In the genomic region with DNA sequence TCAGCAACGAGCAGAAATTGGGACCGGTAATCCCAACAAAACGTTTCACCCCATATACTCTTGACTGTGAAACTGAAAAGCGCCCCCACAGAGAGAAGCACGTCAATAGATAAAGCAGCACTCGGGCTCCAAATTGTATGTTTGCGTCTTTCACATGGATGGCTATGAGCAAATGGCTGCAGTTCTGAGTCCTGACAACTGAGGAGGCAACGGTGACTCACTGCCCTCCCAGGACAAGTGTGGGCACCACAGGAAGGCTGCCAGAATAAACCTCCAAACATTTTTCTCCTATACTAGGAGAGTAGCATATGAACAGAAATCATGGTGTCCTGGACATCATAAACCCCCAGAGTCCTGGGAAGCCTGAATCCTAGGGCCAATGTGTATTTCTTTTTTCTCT, we compare ENCODE assay signal across 10 cellular contexts. TPM values are rescaled to one million over a fixed set of nuclear protein-coding genes. Genes with fewer than 3 reads are reported as not detected.
DNase-seq lines count a peak whose midpoint lies in the region; ATAC-seq, FAIRE-seq and TF ChIP-seq lines count a peak whose summit lies in the region.
"Had no signal": no experiment of that assay in that cellular context is flagged by ENCODE, and none has a peak within 500 bp of the region (broad histone marks: within the 10 kb centered on the region; RNA-seq: fewer than 3 reads in every experiment).

No MANE protein-coding gene starts in this region.

- H3K9ac ChIP-seq in fibroblast of lung (ENCODE audit: insufficient read depth, low read length) = no peak overlapping the region

- POLR2A ChIA-PET in MCF 10A (lab: Yijun Ruan, JAX) = no interaction called here
- POLR2A ChIA-PET in WTC11 (lab: Charles Lee) = interaction anchor here (0.6 kb wide), 1 partner anchor 625 kb away, joined by 5 read pairs; no protein-coding TSS in a partner anchor

- no peak for TF ChIP-seq CTCF in MCF 10A (IDR thresholded peaks at IDR 0.05; ENCODE audit: unreplicated experiment)
- TF ChIP-seq CTCF in breast epithelium (IDR thresholded peaks at IDR 0.05) = no peak
- no peak for TF ChIP-seq CTCF in WTC11 (IDR thresholded peaks at IDR 0.05)
- TF ChIP-seq CTCF in fibroblast of lung (conservative IDR thresholded peaks at IDR 0.05 in 1 of 2, IDR thresholded peaks at IDR 0.05 in 1 of 2; ENCODE audit: low read depth in 1 of 2, low read length in 2 of 2) = no peak
- TF ChIP-seq CTCF in esophagus squamous epithelium (IDR thresholded peaks at IDR 0.05) = no peak

- H3K4me1 Mint-ChIP-seq in MCF 10A (ENCODE audit: insufficient read depth, unreplicated experiment) (peaks cover 7% of the 10 kb centered on the region), WTC11 (peaks cover 74% of the 10 kb centered on the region)

- H3K9me3 Mint-ChIP-seq in MCF 10A (ENCODE audit: unreplicated experiment) = no peaks in the 10 kb centered on the region
- H3K9me3 Mint-ChIP-seq in WTC11 = no peaks in the 10 kb centered on the region

- H3K79me2 ChIP-seq in fibroblast of lung (ENCODE audit: control insufficient read depth, insufficient read depth, low read length) = no peaks in the 10 kb centered on the region

- H3K4me3 Mint-ChIP-seq in MCF 10A (ENCODE audit: unreplicated experiment) (no peak overlapping the region), WTC11 (no peak overlapping the region)

- intact Hi-C loops in MCF 10A (cut with micrococcal nuclease) (no loop called here), breast epithelium (cut with DNase I; ENCODE audit: low total_unique reads) (no loop called here), esophagus squamous epithelium (cut with DNase I) (no loop called here)

- CTCF ChIA-PET in MCF 10A (lab: Yijun Ruan, JAX) (interaction anchor here (0.6 kb wide), 1 partner anchor 1741 kb away, joined by 5 read pairs; no protein-coding TSS in a partner anchor), WTC11 (lab: Charles Lee) (interaction anchor here (1.2 to 3.6 kb wide), 4 partner anchors 32 to 88 kb away, joined by 3 to 14 read pairs (median 7); no protein-coding TSS in a partner anchor)

- H3K27ac Mint-ChIP-seq in MCF 10A (ENCODE audit: low read depth, unreplicated experiment) = no peak overlapping the region
- H3K27ac Mint-ChIP-seq in WTC11 = no peak overlapping the region; the same call in 1 of the 2 replicates

- ATAC-seq in WTC11 = 0 out of 2 replicates have a peak, but pooled peaks have one; percentile 14
- peak; percentile 38 for ATAC-seq in stimulated activated naive CD8-positive, alpha-beta T cell treated with anti-CD3 and anti-CD28 coated beads, Interleukin-15, Interleukin-2, amounts not matched to agents 100 U/mL and 50 U/mL, for 24 hours
- ATAC-seq in GM18498 (IDR thresholded peaks at IDR 0.05; ENCODE audit: unreplicated experiment) = no peak

- no peaks in the 10 kb centered on the region for H4K20me1 ChIP-seq in fibroblast of lung (ENCODE audit: control insufficient read depth, extremely low read depth, insufficient read depth, low read length)

- H3K4me1 ChIP-seq in breast epithelium (no peaks in the 10 kb centered on the region), fibroblast of lung (ENCODE audit: control insufficient read depth, extremely low read depth, insufficient read depth, low read length) (no peaks in the 10 kb centered on the region), esophagus squamous epithelium (peaks cover 0 to 45% (median 0%) of the 10 kb centered on the region in 3 donors)

- H3K36me3 Mint-ChIP-seq in MCF 10A (ENCODE audit: insufficient read depth, unreplicated experiment) = no peaks in the 10 kb centered on the region
- peaks cover 8% of the 10 kb centered on the region; the same call in 1 of the 2 replicates for H3K36me3 Mint-ChIP-seq in WTC11

- H3K27me3 ChIP-seq in breast epithelium = no peaks in the 10 kb centered on the region
- H3K27me3 ChIP-seq in fibroblast of lung (ENCODE audit: control insufficient read depth, insufficient read depth, low read length) = no peaks in the 10 kb centered on the region
- H3K27me3 ChIP-seq in esophagus squamous epithelium = no peaks in the 10 kb centered on the region

- WGBS in esophagus squamous epithelium, 2 donors = 67 to 71% methylated on average over 8 of the region's 8 CpGs

- TF ChIP-seq POLR2A in breast epithelium (IDR thresholded peaks at IDR 0.05) = no peak
- TF ChIP-seq POLR2A in esophagus squamous epithelium (IDR thresholded peaks at IDR 0.05) = no peak

- H2AFZ ChIP-seq in fibroblast of lung (ENCODE audit: low read length) = no peak overlapping the region

- BruUV-seq in MCF 10A (replicated peaks; lab: Mats Ljungman, UMichigan) = no TSS peak

- DNase-seq in MCF 10A (ENCODE audit: unreplicated experiment) = peak; percentile 82
- no peak for DNase-seq in breast epithelium (ENCODE audit: low spot score in 2 of 2)
- no peak for DNase-seq in WTC11 (ENCODE audit: low spot score)
- DNase-seq in fibroblast of lung (ENCODE audit: low read depth in 2 of 2) = peak; percentile 41 to 87
- DNase-seq in stimulated activated naive CD8-positive, alpha-beta T cell treated with anti-CD3 and anti-CD28 coated beads, Interleukin-15, Interleukin-2, amounts not matched to agents 100 U/mL and 50 U/mL, for 24 hours = no peak
- DNase-seq in frontal cortex (ENCODE audit: low spot score in 2 of 2) = no peak
- no peak for DNase-seq in esophagus squamous epithelium (lab: John Stamatoyannopoulos, UW)
- DNase-seq: NCI-H187 had no signal

- H3K4me2 ChIP-seq in fibroblast of lung (ENCODE audit: extremely low read depth, insufficient read depth, low read length) = no peak overlapping the region

- H3K27ac ChIP-seq in breast epithelium (no peak overlapping the region), fibroblast of lung (ENCODE audit: insufficient read depth, low read length) (no peak overlapping the region), esophagus squamous epithelium (no peak overlapping the region)
- H3K27ac ChIP-seq: VCaP had no signal

- FAIRE-seq in frontal cortex (lab: Jason Lieb, UNC) = no peak

- H3K36me3 ChIP-seq in breast epithelium = no peaks in the 10 kb centered on the region
- no peaks in the 10 kb centered on the region for H3K36me3 ChIP-seq in fibroblast of lung (ENCODE audit: control insufficient read depth, insufficient read depth, low read length)
- peaks cover 0 to 14% (median 0%) of the 10 kb centered on the region in 3 donors for H3K36me3 ChIP-seq in esophagus squamous epithelium

- H3K4me3 ChIP-seq in breast epithelium = no peak overlapping the region
- no peak overlapping the region for H3K4me3 ChIP-seq in fibroblast of lung (replicated peaks in 1 of 4; ENCODE audit: control extremely low read depth in 1 of 4, insufficient read depth in 1 of 4, low read depth in 3 of 4, low read length in 4 of 4)
- no peak overlapping the region for H3K4me3 ChIP-seq in esophagus squamous epithelium

- H3K9me3 ChIP-seq in breast epithelium = no peaks in the 10 kb centered on the region
- no peaks in the 10 kb centered on the region for H3K9me3 ChIP-seq in fibroblast of lung (ENCODE audit: control insufficient read depth, insufficient read depth, low read depth, low read length)
- H3K9me3 ChIP-seq in esophagus squamous epithelium = no peaks in the 10 kb centered on the region

- H3K27me3 Mint-ChIP-seq in MCF 10A (ENCODE audit: insufficient read depth, unreplicated experiment) = no peaks in the 10 kb centered on the region
- no peaks in the 10 kb centered on the region for H3K27me3 Mint-ChIP-seq in WTC11 (ENCODE audit: low read depth)

TF ChIP-seq in WTC11, 78 proteins besides CTCF, POLR2A, EP300 and RAD21 (continues in another document):
- no peak for TF ChIP-seq MYBL2 (CRISPR knock-in tag; IDR thresholded peaks at IDR 0.05)
- no peak for TF ChIP-seq ZNF423 (CRISPR knock-in tag; IDR thresholded peaks at IDR 0.05)
- TF ChIP-seq CREM (CRISPR knock-in tag; IDR thresholded peaks at IDR 0.05) = no peak
- TF ChIP-seq NR1H2 (CRISPR knock-in tag; IDR thresholded peaks at IDR 0.05) = no peak
- TF ChIP-seq SOX15 (CRISPR knock-in tag; IDR thresholded peaks at IDR 0.05) = no peak
- TF ChIP-seq, protein P1, sequence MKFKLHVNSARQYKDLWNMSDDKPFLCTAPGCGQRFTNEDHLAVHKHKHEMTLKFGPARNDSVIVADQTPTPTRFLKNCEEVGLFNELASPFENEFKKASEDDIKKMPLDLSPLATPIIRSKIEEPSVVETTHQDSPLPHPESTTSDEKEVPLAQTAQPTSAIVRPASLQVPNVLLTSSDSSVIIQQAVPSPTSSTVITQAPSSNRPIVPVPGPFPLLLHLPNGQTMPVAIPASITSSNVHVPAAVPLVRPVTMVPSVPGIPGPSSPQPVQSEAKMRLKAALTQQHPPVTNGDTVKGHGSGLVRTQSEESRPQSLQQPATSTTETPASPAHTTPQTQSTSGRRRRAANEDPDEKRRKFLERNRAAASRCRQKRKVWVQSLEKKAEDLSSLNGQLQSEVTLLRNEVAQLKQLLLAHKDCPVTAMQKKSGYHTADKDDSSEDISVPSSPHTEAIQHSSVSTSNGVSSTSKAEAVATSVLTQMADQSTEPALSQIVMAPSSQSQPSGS (CRISPR knock-in tag; IDR thresholded peaks at IDR 0.05; ENCODE audit: borderline replicate concordance, low read depth) = no peak
- TF ChIP-seq, protein P2, sequence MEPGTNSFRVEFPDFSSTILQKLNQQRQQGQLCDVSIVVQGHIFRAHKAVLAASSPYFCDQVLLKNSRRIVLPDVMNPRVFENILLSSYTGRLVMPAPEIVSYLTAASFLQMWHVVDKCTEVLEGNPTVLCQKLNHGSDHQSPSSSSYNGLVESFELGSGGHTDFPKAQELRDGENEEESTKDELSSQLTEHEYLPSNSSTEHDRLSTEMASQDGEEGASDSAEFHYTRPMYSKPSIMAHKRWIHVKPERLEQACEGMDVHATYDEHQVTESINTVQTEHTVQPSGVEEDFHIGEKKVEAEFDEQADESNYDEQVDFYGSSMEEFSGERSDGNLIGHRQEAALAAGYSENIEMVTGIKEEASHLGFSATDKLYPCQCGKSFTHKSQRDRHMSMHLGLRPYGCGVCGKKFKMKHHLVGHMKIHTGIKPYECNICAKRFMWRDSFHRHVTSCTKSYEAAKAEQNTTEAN (CRISPR knock-in tag; IDR thresholded peaks at IDR 0.05) = no peak
- TF ChIP-seq, protein P3, sequence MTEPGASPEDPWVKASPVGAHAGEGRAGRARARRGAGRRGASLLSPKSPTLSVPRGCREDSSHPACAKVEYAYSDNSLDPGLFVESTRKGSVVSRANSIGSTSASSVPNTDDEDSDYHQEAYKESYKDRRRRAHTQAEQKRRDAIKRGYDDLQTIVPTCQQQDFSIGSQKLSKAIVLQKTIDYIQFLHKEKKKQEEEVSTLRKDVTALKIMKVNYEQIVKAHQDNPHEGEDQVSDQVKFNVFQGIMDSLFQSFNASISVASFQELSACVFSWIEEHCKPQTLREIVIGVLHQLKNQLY (CRISPR knock-in tag; IDR thresholded peaks at IDR 0.05) = no peak
- no peak for TF ChIP-seq KAT7 (CRISPR knock-in tag; IDR thresholded peaks at IDR 0.05; ENCODE audit: borderline replicate concordance)

RNA-seq across cellular contexts. Expression of a gene that starts 36.6 kb away (rescaled TPM):
- total RNA-seq in MCF 10A (2022) (4.2 and 7.4 TPM in 2 replicates), breast epithelium (10 to 100 TPM in 2 of 3 donors, 1 to 10 TPM in 1; 9.9 to 24.6 (median 16.1) TPM), WTC11 (2021) (60.5 to 67.8 TPM (median 65.2 TPM) in 3 replicates), fibroblast of lung (2.6 TPM in 2 replicates), frontal cortex (7.7 TPM), esophagus squamous epithelium (10 to 100 TPM; 12.8 to 52.0 (median 20.5) TPM)
- 0.67 and 0.68 TPM in 2 replicates for polyA plus RNA-seq in fibroblast of lung
- 0.93 and 1.1 TPM in 2 replicates for polyA plus RNA-seq in fibroblast of lung (2012)
- 0.59 and 6.9 TPM in 2 replicates for polyA minus RNA-seq in fibroblast of lung (ENCODE audit: low replicate concordance)

Comparison
In these comparisons a context has a peak if more than half of its experiments do, and no peak if none do; other contexts are left out.
1. DNase-seq: peak in MCF 10A (single experiment) and fibroblast of lung (2 of 2); none in breast epithelium (0 of 2), WTC11 (single experiment), stimulated activated naive CD8-positive, alpha-beta T cell treated with anti-CD3 and anti-CD28 coated beads, Interleukin-15, Interleukin-2, amounts not matched to agents 100 U/mL and 50 U/mL, for 24 hours (single experiment), frontal cortex (0 of 2) and esophagus squamous epithelium (single experiment).